ENCODE assay signal across 10 cellular contexts in the genomic region with DNA sequence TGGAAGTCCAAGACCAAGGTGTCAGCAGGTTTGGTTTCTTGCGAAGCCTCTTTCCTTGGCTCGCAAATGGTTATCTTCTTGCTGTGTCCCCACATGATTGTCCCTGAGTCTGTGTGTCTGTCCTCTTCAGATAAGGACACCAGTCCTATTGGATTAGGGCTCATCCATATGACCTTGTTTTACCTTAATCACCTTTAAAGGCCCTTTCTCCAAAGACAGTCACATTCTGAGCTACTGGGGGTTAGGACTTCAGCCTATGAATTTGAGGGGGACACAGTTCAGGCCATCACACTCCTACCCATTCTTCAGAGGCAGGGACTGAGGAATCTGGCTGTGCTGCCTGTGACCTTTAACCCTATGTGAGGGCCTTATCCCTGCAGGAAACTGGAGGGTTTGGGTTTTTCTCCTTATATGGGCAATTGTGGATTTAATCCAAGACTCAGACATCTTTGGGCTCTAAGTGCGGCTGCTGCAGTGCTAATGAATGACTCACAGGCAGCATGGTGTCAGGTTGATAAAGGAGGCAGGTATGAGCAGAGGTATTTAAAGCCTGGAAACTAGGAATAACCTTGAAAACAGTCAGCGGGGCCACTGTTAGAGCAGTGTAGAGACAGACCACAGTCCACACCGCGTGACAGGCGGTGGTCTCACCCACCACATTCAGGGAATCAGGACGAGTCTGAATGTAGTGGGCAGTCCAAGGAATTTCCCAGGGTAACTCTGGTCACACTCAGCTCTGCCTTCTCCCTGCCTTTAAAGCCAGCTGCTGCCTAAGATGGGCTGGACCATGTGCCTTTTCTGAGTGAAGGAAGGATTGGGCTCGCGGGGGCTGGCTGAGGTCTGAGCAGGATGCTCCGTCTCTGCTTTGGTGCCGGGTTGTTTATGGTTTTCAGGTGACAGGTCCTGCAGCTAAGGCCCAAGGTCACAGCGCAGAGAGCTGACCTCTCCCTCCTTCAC.
DNase-seq lines count a peak whose midpoint lies in the region; ATAC-seq lines count a peak whose summit lies in the region.
"Had no signal": no experiment of that assay in that cellular context is flagged by ENCODE, and none has a peak within 500 bp of the region (broad histone marks: within the 10 kb centered on the region; RNA-seq: fewer than 3 reads in every experiment).

No MANE protein-coding gene starts in this region.

- no peak for DNase-seq in activated T-cell treated with anti-CD3 and anti-CD28 coated beads, Interleukin-2, amount 50 U/mL, for 24 hours
- DNase-seq in activated T-cell treated with anti-CD3 and anti-CD28 coated beads, Interleukin-2, amount 50 U/mL, for 48 hours: no peak
- DNase-seq in amniotic epithelial cell (ENCODE audit: low read depth) (peak; percentile 90), iPS-NIHi11 (ENCODE audit: low spot score) (peak; percentile 43), substantia nigra (lab: John Stamatoyannopoulos, UW) (peak in 1 of 49 donors; percentile 9), NCI-H2081 treated with DMSO at 0.1 percent for 48 hours (lab: John Stamatoyannopoulos, UW) (no peak)
- DNase-seq: BE2C had no signal

- H3K27me3 Mint-ChIP-seq in activated T-cell treated with anti-CD3 and anti-CD28 coated beads, Interleukin-2, amount 50 U/mL, for 24 hours: no peaks in the 10 kb centered on the region

- H3K4me3 Mint-ChIP-seq in activated T-cell treated with anti-CD3 and anti-CD28 coated beads, Interleukin-2, amount 50 U/mL, for 24 hours: no peak overlapping the region

- peak overlapping the region; percentile 44 for H3K27ac Mint-ChIP-seq in activated T-cell treated with anti-CD3 and anti-CD28 coated beads, Interleukin-2, amount 50 U/mL, for 24 hours

- ATAC-seq in GM18909 (IDR thresholded peaks at IDR 0.05; ENCODE audit: poor library complexity, unreplicated experiment) (no peak), GM18873 (IDR thresholded peaks at IDR 0.05; ENCODE audit: low FRiP score, unreplicated experiment) (no peak)

- peaks cover 94% of the 10 kb centered on the region for H3K36me3 Mint-ChIP-seq in activated T-cell treated with anti-CD3 and anti-CD28 coated beads, Interleukin-2, amount 50 U/mL, for 24 hours (ENCODE audit: low read depth)

- peak overlapping the region; percentile 82 for H3K27ac ChIP-seq in substantia nigra (ENCODE audit: low read depth, low read length, poor library complexity, severe bottlenecking)
- H3K27ac ChIP-seq: SK-N-MC had no signal

- peaks cover 63% of the 10 kb centered on the region for H3K4me1 Mint-ChIP-seq in activated T-cell treated with anti-CD3 and anti-CD28 coated beads, Interleukin-2, amount 50 U/mL, for 24 hours (ENCODE audit: low read depth)

- no peaks in the 10 kb centered on the region for H3K9me3 Mint-ChIP-seq in activated T-cell treated with anti-CD3 and anti-CD28 coated beads, Interleukin-2, amount 50 U/mL, for 24 hours

Comparison
In these comparisons a context has a peak if more than half of its experiments do, and no peak if none do; other contexts are left out.
1. DNase-seq: peak in amniotic epithelial cell (single experiment) and iPS-NIHi11 (single experiment); none in activated T-cell treated with anti-CD3 and anti-CD28 coated beads, Interleukin-2, amount 50 U/mL, for 24 hours (single experiment), activated T-cell treated with anti-CD3 and anti-CD28 coated beads, Interleukin-2, amount 50 U/mL, for 48 hours (0 of 2) and NCI-H2081 treated with DMSO at 0.1 percent for 48 hours (single experiment).